ENCODE assay signal across 25 cellular contexts in genomic region chr5:56110646-56111403, GRCh38.
DNase-seq lines count a peak whose midpoint lies in the region; ATAC-seq and TF ChIP-seq lines count a peak whose summit lies in the region.
"Had no signal": no experiment of that assay in that cellular context is flagged by ENCODE, and none has a peak within 500 bp of the region (broad histone marks: within the 10 kb centered on the region; RNA-seq: fewer than 3 reads in every experiment).

No MANE protein-coding gene starts in this region.

- peak; percentile 17 for DNase-seq in AG08396 (ENCODE audit: low spot score)
- peak; percentile 31 for DNase-seq in GM23248
- DNase-seq in brain microvascular endothelial cell: peak; percentile 18
- no peak for DNase-seq in mesenchymal stem cell
- DNase-seq in islet precursor cell: no peak
- no peak for DNase-seq in stimulated activated naive B cell treated with anti-CD40 and anti-IgM and Interleukin-4, amounts not matched to agents 10 μg/mL and 1 μg/mL and 100 μg/mL, for 72 hours
- DNase-seq: activated CD4-positive, alpha-beta T cell treated with anti-CD3 and anti-CD28 coated beads, Interleukin-2, amount 50 U/mL, for 1 hour; activated naive CD4-positive, alpha-beta T cell treated with anti-CD3 and anti-CD28 coated beads for 36 hours; body of pancreas; effector memory CD4-positive, alpha-beta T cell; erythroblast; kidney; lower lobe of right lung; NCI-H1092; NCI-H1930; NCI-H748 treated with DMSO at 0.1 percent for 48 hours; psoas muscle; stimulated activated CD4-positive, alpha-beta T cell treated with anti-CD3 and anti-CD28 coated beads, Interleukin-1b, Interleukin-23, amount 100 ng/mL, for 48 hours; T-helper 9 cell; upper lobe of right lung had no signal

- peak overlapping the region; percentile 40 for H2BK120ac ChIP-seq in mesenchymal stem cell (ENCODE audit: low read depth, low read length)

- no peak overlapping the region for H3K23ac ChIP-seq in mesenchymal stem cell (ENCODE audit: low read length in 2 of 2)

- peaks cover 8% of the 10 kb centered on the region; the same call in 1 of the 2 replicates for H3F3A ChIP-seq in GM23248 (ENCODE audit: insufficient read depth)

- no peaks in the 10 kb centered on the region for H3K9me2 ChIP-seq in GM23248 (ENCODE audit: insufficient read depth)

- H3K9me3 Mint-ChIP-seq in stimulated activated naive B cell treated with anti-CD40 and anti-IgM and Interleukin-4, amounts not matched to agents 10 μg/mL and 1 μg/mL and 100 μg/mL, for 72 hours: no peaks in the 10 kb centered on the region
- H3K9me3 Mint-ChIP-seq: activated naive CD4-positive, alpha-beta T cell treated with anti-CD3 and anti-CD28 coated beads for 36 hours; WTC11 had no signal

- no peaks in the 10 kb centered on the region for H3K36me3 Mint-ChIP-seq in stimulated activated naive B cell treated with anti-CD40 and anti-IgM and Interleukin-4, amounts not matched to agents 10 μg/mL and 1 μg/mL and 100 μg/mL, for 72 hours
- H3K36me3 Mint-ChIP-seq: WTC11 had no signal

- H3K18ac ChIP-seq in mesenchymal stem cell (ENCODE audit: low read depth in 1 of 2, low read length in 2 of 2): peak overlapping the region; percentile 5 to 23

- ATAC-seq in GM19455 (IDR thresholded peaks at IDR 0.05; ENCODE audit: unreplicated experiment): no peak
- no peak for ATAC-seq in stimulated activated naive B cell treated with anti-CD40 and anti-IgM and Interleukin-4, amounts not matched to agents 10 μg/mL and 1 μg/mL and 100 μg/mL, for 72 hours (replicated peaks)
- ATAC-seq in HG03521 (IDR thresholded peaks at IDR 0.05; ENCODE audit: unreplicated experiment): no peak
- ATAC-seq: body of pancreas, lower lobe of right lung, psoas muscle, upper lobe of right lung, WTC11 had no signal

- H3K4me1 ChIP-seq in GM23248 (ENCODE audit: insufficient read depth): peaks cover 12% of the 10 kb centered on the region
- H3K4me1 ChIP-seq in mesenchymal stem cell (ENCODE audit: control insufficient read depth, insufficient read depth, low read depth, low read length): peaks cover 6% of the 10 kb centered on the region
- H3K4me1 ChIP-seq: body of pancreas, psoas muscle had no signal

- peak overlapping the region; percentile 70 for H4K91ac ChIP-seq in mesenchymal stem cell (ENCODE audit: low read length)

- no peak overlapping the region for H2BK5ac ChIP-seq in mesenchymal stem cell (ENCODE audit: low read depth, low read length, poor library complexity, severe bottlenecking)

- peak overlapping the region in 1 of 2 experiments; percentile 44 for H3K14ac ChIP-seq in mesenchymal stem cell (ENCODE audit: low read length in 2 of 2)

- H3K9me3 ChIP-seq in GM23248 (ENCODE audit: low read depth) (no peaks in the 10 kb centered on the region), mesenchymal stem cell (ENCODE audit: control insufficient read depth, low read length) (no peaks in the 10 kb centered on the region)
- H3K9me3 ChIP-seq: body of pancreas, lower lobe of right lung, psoas muscle, upper lobe of right lung had no signal

- no peaks in the 10 kb centered on the region for H3K27me3 ChIP-seq in GM23248 (replicated peaks; ENCODE audit: insufficient read depth)
- no peaks in the 10 kb centered on the region for H3K27me3 ChIP-seq in brain microvascular endothelial cell (replicated peaks)
- H3K27me3 ChIP-seq in mesenchymal stem cell (ENCODE audit: control insufficient read depth in 1 of 2, insufficient read depth in 1 of 2, low read length in 2 of 2): no peaks in the 10 kb centered on the region
- H3K27me3 ChIP-seq: body of pancreas, upper lobe of right lung had no signal

- H2AFZ ChIP-seq in GM23248 (peak overlapping the region; percentile 60; the same call in 1 of the 2 replicates), mesenchymal stem cell (ENCODE audit: low read depth, low read length) (peak overlapping the region; percentile 21)

- no peak overlapping the region for H3K4me3 Mint-ChIP-seq in stimulated activated naive B cell treated with anti-CD40 and anti-IgM and Interleukin-4, amounts not matched to agents 10 μg/mL and 1 μg/mL and 100 μg/mL, for 72 hours
- H3K4me3 Mint-ChIP-seq: activated naive CD4-positive, alpha-beta T cell treated with anti-CD3 and anti-CD28 coated beads for 36 hours; WTC11 had no signal

- H3K79me1 ChIP-seq in mesenchymal stem cell (replicated peaks; ENCODE audit: low read length, poor library complexity, severe bottlenecking): no peaks in the 10 kb centered on the region

- peaks cover 0 to 4% of the 10 kb centered on the region in 2 donors for H3K27me3 Mint-ChIP-seq in stimulated activated naive B cell treated with anti-CD40 and anti-IgM and Interleukin-4, amounts not matched to agents 10 μg/mL and 1 μg/mL and 100 μg/mL, for 72 hours

- H3K36me3 ChIP-seq in GM23248 (ENCODE audit: low read depth): no peaks in the 10 kb centered on the region
- H3K36me3 ChIP-seq in brain microvascular endothelial cell (replicated peaks): no peaks in the 10 kb centered on the region
- H3K36me3 ChIP-seq in mesenchymal stem cell (ENCODE audit: control insufficient read depth in 1 of 2, insufficient read depth in 2 of 2, low read depth in 1 of 2, low read length in 2 of 2): no peaks in the 10 kb centered on the region
- H3K36me3 ChIP-seq: lower lobe of right lung, upper lobe of right lung had no signal

- H3K79me2 ChIP-seq in GM23248 (ENCODE audit: insufficient read depth): no peaks in the 10 kb centered on the region

- H3K4me3 ChIP-seq in GM23248: no peak overlapping the region
- H3K4me3 ChIP-seq in brain microvascular endothelial cell (ENCODE audit: low read depth, low read length): no peak overlapping the region
- H3K4me3 ChIP-seq in mesenchymal stem cell (ENCODE audit: insufficient read depth in 1 of 2, low read depth in 1 of 2, low read length in 2 of 2): no peak overlapping the region
- H3K4me3 ChIP-seq: body of pancreas, lower lobe of right lung, psoas muscle, upper lobe of right lung had no signal

- no peaks in the 10 kb centered on the region for H4K20me1 ChIP-seq in GM23248 (ENCODE audit: insufficient read depth)

- H3K4me1 Mint-ChIP-seq in stimulated activated naive B cell treated with anti-CD40 and anti-IgM and Interleukin-4, amounts not matched to agents 10 μg/mL and 1 μg/mL and 100 μg/mL, for 72 hours: peaks cover 0 to 2% of the 10 kb centered on the region in 2 donors

- peak overlapping the region; percentile 92 to 94 for H2BK12ac ChIP-seq in mesenchymal stem cell (ENCODE audit: low read length in 2 of 2)

- H3K27ac ChIP-seq in GM23248 (no peak overlapping the region), brain microvascular endothelial cell (no peak overlapping the region), mesenchymal stem cell (ENCODE audit: low read length, poor library complexity, severe bottlenecking) (peak overlapping the region; percentile 68)
- H3K27ac ChIP-seq: body of pancreas, C4-2B, lower lobe of right lung, psoas muscle, RWPE1, upper lobe of right lung had no signal

- in situ Hi-C loops in GM23248 (cut with MboI) (no loop called here), brain microvascular endothelial cell (cut with HindIII; ENCODE audit: low pct_ligation_motif_present, low sequenced_read_pairs) (no loop called here)

- peak overlapping the region; percentile 79 for H2AK5ac ChIP-seq in mesenchymal stem cell (ENCODE audit: low read length, severe bottlenecking)

- 74 to 79% methylated on average over 6 of the region's 6 CpGs for WGBS in GM23248 (ENCODE audit: low coverage in 1 of 2, low lambda C conversion rate in 2 of 2, missing lambda C conversion rate in 2 of 2), 2 experiments
- WGBS in mesenchymal stem cell: 80% methylated on average over 6 of the region's 6 CpGs

- peak overlapping the region; percentile 73 for H2BK15ac ChIP-seq in mesenchymal stem cell (ENCODE audit: low read depth, poor library complexity, severe bottlenecking)

- TF ChIP-seq CTCF in brain microvascular endothelial cell (IDR thresholded peaks at IDR 0.05; ENCODE audit: low read depth, low read length, missing control alignments): no peak

- peak overlapping the region; percentile 7 to 53 for H3K4ac ChIP-seq in mesenchymal stem cell (ENCODE audit: low read depth in 1 of 2, low read length in 2 of 2)

- H3K4me2 ChIP-seq in GM23248 (ENCODE audit: unreplicated experiment) (peak overlapping the region; percentile 63), mesenchymal stem cell (ENCODE audit: low read length, poor library complexity, severe bottlenecking) (no peak overlapping the region)

- H3K9ac ChIP-seq in GM23248 (peak overlapping the region; percentile 19; the same call in 1 of the 2 replicates), mesenchymal stem cell (ENCODE audit: low read length) (no peak overlapping the region)

- H4K8ac ChIP-seq in mesenchymal stem cell (ENCODE audit: low read length): peak overlapping the region; percentile 65

- no peak overlapping the region for H3K27ac Mint-ChIP-seq in stimulated activated naive B cell treated with anti-CD40 and anti-IgM and Interleukin-4, amounts not matched to agents 10 μg/mL and 1 μg/mL and 100 μg/mL, for 72 hours
- H3K27ac Mint-ChIP-seq: activated naive CD4-positive, alpha-beta T cell treated with anti-CD3 and anti-CD28 coated beads for 36 hours; WTC11 had no signal

Comparison
In these comparisons a context has a peak if more than half of its experiments do, and no peak if none do; other contexts are left out.
1. DNase-seq: peak in AG08396 (single experiment), GM23248 (single experiment) and brain microvascular endothelial cell (single experiment); none in mesenchymal stem cell (single experiment), islet precursor cell (single experiment) and stimulated activated naive B cell treated with anti-CD40 and anti-IgM and Interleukin-4, amounts not matched to agents 10 μg/mL and 1 μg/mL and 100 μg/mL, for 72 hours (single experiment).